23 cellular contexts compared by ENCODE assay signal in the genomic region with DNA sequence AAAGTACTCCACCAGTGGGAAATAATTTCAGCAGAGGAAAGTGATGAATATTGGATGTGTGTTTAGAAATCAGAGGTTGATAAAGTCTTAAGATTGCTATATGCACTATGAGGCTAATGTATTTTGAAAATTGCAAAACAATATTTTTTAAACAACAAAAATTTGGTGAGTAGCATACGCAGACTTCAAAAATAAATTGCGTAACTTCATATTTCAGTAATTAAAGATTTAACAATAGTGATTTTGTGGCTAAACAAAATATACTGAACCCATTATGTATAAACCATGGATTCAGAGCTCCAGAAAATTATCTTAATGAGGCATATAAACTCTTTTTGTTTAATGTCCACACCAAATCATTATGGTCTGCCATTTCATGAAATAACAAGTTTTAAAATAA.
"Had no signal": no experiment of that assay in that cellular context is flagged by ENCODE, and none has a peak within 500 bp of the region (broad histone marks: within the 10 kb centered on the region; RNA-seq: fewer than 3 reads in every experiment).

No MANE protein-coding gene starts in this region.

- H3K9me3 ChIP-seq: lower lobe of right lung, psoas muscle, testis, upper lobe of left lung had no signal

- H3K36me3 Mint-ChIP-seq: mesothelial cell of epicardium, WTC11 had no signal

- H3K36me3 ChIP-seq: brain microvascular endothelial cell, lower lobe of right lung, upper lobe of left lung had no signal

- H3K27ac Mint-ChIP-seq: activated CD4-positive, alpha-beta memory T cell treated with anti-CD3 and anti-CD28 coated beads for 36 hours; endodermal cell; mesothelial cell of epicardium had no signal

- H3K4me3 ChIP-seq: hepatocyte, lower lobe of right lung, psoas muscle, skin epidermis, testis, upper lobe of left lung had no signal

- H3K9me3 Mint-ChIP-seq: activated CD4-positive, alpha-beta memory T cell treated with anti-CD3 and anti-CD28 coated beads for 36 hours; endodermal cell; nephron progenitor cell; stimulated activated naive CD8-positive, alpha-beta T cell treated with anti-CD3 and anti-CD28 coated beads, Interleukin-15, Interleukin-2, amounts not matched to agents 100 ng/mL and 50 ng/mL, for 24 hours; WTC11 had no signal

- H3K4me3 Mint-ChIP-seq: activated CD4-positive, alpha-beta memory T cell treated with anti-CD3 and anti-CD28 coated beads for 36 hours; endodermal cell; mesothelial cell of epicardium; WTC11 had no signal

- H3K27me3 Mint-ChIP-seq: activated CD4-positive, alpha-beta memory T cell treated with anti-CD3 and anti-CD28 coated beads for 36 hours; stimulated activated naive CD8-positive, alpha-beta T cell treated with anti-CD3 and anti-CD28 coated beads, Interleukin-15, Interleukin-2, amounts not matched to agents 100 ng/mL and 50 ng/mL, for 24 hours had no signal

- H3K27me3 ChIP-seq: brain microvascular endothelial cell, hepatocyte, testis, upper lobe of left lung had no signal

- DNase-seq: activated CD4-positive, alpha-beta memory T cell treated with anti-CD3 and anti-CD28 coated beads for 36 hours; activated CD4-positive, alpha-beta T cell treated with anti-CD3 and anti-CD28 coated beads for 4 hours; anterior cingulate cortex; brain microvascular endothelial cell; central memory CD4-positive, alpha-beta T cell; endodermal cell; foreskin fibroblast; left colon; lower lobe of right lung; nephron progenitor cell; psoas muscle; right cardiac atrium; stimulated activated CD4-positive, alpha-beta T cell treated with anti-CD3 and anti-CD28 coated beads, Interleukin-15, amount 100 ng/mL, for 24 hours; stimulated activated CD4-positive, alpha-beta T cell treated with anti-CD3 and anti-CD28 coated beads, Interleukin-2, amount 100 ng/mL, for 48 hours; upper lobe of left lung had no signal

- FAIRE-seq: TTC549 had no signal

- H3K27ac ChIP-seq: brain microvascular endothelial cell, epithelial cell of prostate, hepatocyte, lower lobe of right lung, psoas muscle, skin epidermis, upper lobe of left lung had no signal

- ATAC-seq: left colon, lower lobe of right lung, psoas muscle, right cardiac atrium, WTC11 had no signal
